In the genomic region with DNA sequence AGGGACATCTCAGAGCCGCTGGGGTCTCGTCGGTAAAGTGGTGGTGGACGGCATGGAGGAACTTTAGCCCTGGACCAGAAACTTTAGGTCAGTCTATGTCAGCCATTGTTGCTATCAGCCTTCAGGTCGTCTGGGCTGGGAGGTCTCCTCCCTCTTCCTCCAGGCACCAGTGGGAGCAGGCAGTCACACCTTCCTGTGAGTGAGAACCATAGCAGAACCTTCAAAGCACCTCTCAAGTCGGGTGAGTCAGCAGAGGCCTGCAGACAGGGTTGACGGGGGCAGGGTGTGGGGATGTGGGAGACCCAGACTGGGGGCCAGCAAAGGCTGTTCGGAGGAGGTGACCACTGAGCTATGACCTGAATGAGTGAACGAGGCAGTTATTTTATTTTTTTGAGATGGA, we compare ENCODE assay signal across 11 cellular contexts. TPM values are rescaled to one million over a fixed set of nuclear protein-coding genes. Genes with fewer than 3 reads are reported as not detected.
DNase-seq lines count a peak whose midpoint lies in the region; ATAC-seq, FAIRE-seq and TF ChIP-seq lines count a peak whose summit lies in the region.
"Had no signal": no experiment of that assay in that cellular context is flagged by ENCODE, and none has a peak within 500 bp of the region (broad histone marks: within the 10 kb centered on the region; RNA-seq: fewer than 3 reads in every experiment).

No MANE protein-coding gene starts in this region.

- H3K4me3 ChIP-seq in cardiac muscle cell = no peak overlapping the region
- no peak overlapping the region for H3K4me3 ChIP-seq in right cardiac atrium (ENCODE audit: low read length)
- H3K4me3 ChIP-seq in HepG2 (replicated peaks in 1 of 3; ENCODE audit: insufficient read depth in 1 of 3, low read depth in 2 of 3, low read length in 3 of 3) = 0 out of 6 replicates have a peak overlapping the region, but pooled peaks of 1 of the 3 experiments have one; percentile 4
- no peak overlapping the region for H3K4me3 ChIP-seq in upper lobe of right lung

- intact Hi-C loops in right cardiac atrium (cut with DNase I) = no loop called here
- intact Hi-C loops in activated T-helper 2 cell treated with anti-CD3 and anti-CD28 coated beads, Interferon-gamma antibody, Interleukin-2, Interleukin-4, amounts not matched to agents 10 μg/mL and 5 μg/mL and 100 μg/mL, durations not matched to agents 14 hours and 24 hours and 36 hours (cut with micrococcal nuclease) = no loop called here
- intact Hi-C loops in HepG2 (cut with micrococcal nuclease; ENCODE audit: unreplicated experiment) = no loop called here
- intact Hi-C loops in upper lobe of right lung (cut with DNase I) = no loop called here

- no peak overlapping the region for H2AFZ ChIP-seq in HepG2 (ENCODE audit: low read length)

- no TSS peak for BruUV-seq in HepG2 (replicated peaks; lab: Mats Ljungman, UMichigan)

- H3K27ac Mint-ChIP-seq in activated T-helper 2 cell treated with anti-CD3 and anti-CD28 coated beads, Interferon-gamma antibody, Interleukin-2, Interleukin-4, amounts not matched to agents 10 μg/mL and 5 μg/mL and 100 μg/mL, durations not matched to agents 14 hours and 24 hours and 36 hours = peak overlapping the region; percentile 51
- H3K27ac Mint-ChIP-seq: mesothelial cell of epicardium had no signal

- 71% methylated on average over 9 of the region's 9 CpGs for WGBS in right cardiac atrium
- 20% methylated on average over 5 of the region's 9 CpGs for WGBS in HepG2 (ENCODE audit: low lambda C conversion rate)

- DNase-seq in cardiac muscle cell (ENCODE audit: low read depth in 1 of 2, low spot score in 1 of 2) = no peak
- DNase-seq in right cardiac atrium = no peak
- DNase-seq in activated T-helper 2 cell treated with anti-CD3 and anti-CD28 coated beads, Interferon-gamma antibody, Interleukin-2, Interleukin-4, amounts not matched to agents 10 μg/mL and 5 μg/mL and 100 μg/mL, durations not matched to agents 14 hours and 24 hours and 36 hours (ENCODE audit: low spot score) = peak; percentile 25
- no peak for DNase-seq in HepG2 (ENCODE audit: low spot score)
- DNase-seq in upper lobe of right lung = no peak
- no peak for DNase-seq in mucosa of gallbladder (ENCODE audit: low spot score)
- DNase-seq in iPS-NIHi7 (ENCODE audit: extremely low spot score) = no peak
- DNase-seq: AML-193 had no signal

- CTCF ChIA-PET in HepG2 (lab: Yijun Ruan, JAX; ENCODE audit: low intra/inter-chr PET ratio, low total read pairs) = no interaction called here

- H3K4me3 Mint-ChIP-seq in activated T-helper 2 cell treated with anti-CD3 and anti-CD28 coated beads, Interferon-gamma antibody, Interleukin-2, Interleukin-4, amounts not matched to agents 10 μg/mL and 5 μg/mL and 100 μg/mL, durations not matched to agents 14 hours and 24 hours and 36 hours (ENCODE audit: low read depth) = no peak overlapping the region
- H3K4me3 Mint-ChIP-seq: mesothelial cell of epicardium had no signal

- no peaks in the 10 kb centered on the region for H3K36me3 ChIP-seq in cardiac muscle cell
- H3K36me3 ChIP-seq in HepG2 (replicated peaks in 1 of 2; ENCODE audit: control insufficient read depth in 1 of 2, insufficient read depth in 2 of 2, low read length in 2 of 2) = no peaks in the 10 kb centered on the region
- no peaks in the 10 kb centered on the region for H3K36me3 ChIP-seq in upper lobe of right lung

- H3K9me3 Mint-ChIP-seq in activated T-helper 2 cell treated with anti-CD3 and anti-CD28 coated beads, Interferon-gamma antibody, Interleukin-2, Interleukin-4, amounts not matched to agents 10 μg/mL and 5 μg/mL and 100 μg/mL, durations not matched to agents 14 hours and 24 hours and 36 hours = no peaks in the 10 kb centered on the region
- H3K9me3 Mint-ChIP-seq: mesothelial cell of epicardium had no signal

- no peak for TF ChIP-seq RAD21 in HepG2 (CRISPR knock-in tag; IDR thresholded peaks at IDR 0.05)

- H3K79me2 ChIP-seq in HepG2 (ENCODE audit: insufficient read depth, low read length) = no peaks in the 10 kb centered on the region

- no peaks in the 10 kb centered on the region for H3K27me3 Mint-ChIP-seq in activated T-helper 2 cell treated with anti-CD3 and anti-CD28 coated beads, Interferon-gamma antibody, Interleukin-2, Interleukin-4, amounts not matched to agents 10 μg/mL and 5 μg/mL and 100 μg/mL, durations not matched to agents 14 hours and 24 hours and 36 hours (ENCODE audit: low read depth)

- H3K27ac ChIP-seq in cardiac muscle cell (peak overlapping the region; percentile 71), right cardiac atrium (ENCODE audit: low read length) (no peak overlapping the region), HepG2 (ENCODE audit: extremely low read length, insufficient read depth, low read length) (no peak overlapping the region), upper lobe of right lung (no peak overlapping the region)
- H3K27ac ChIP-seq: KMS-11 had no signal

- TF ChIP-seq CTCF in cardiac muscle cell (IDR thresholded peaks at IDR 0.05; ENCODE audit: low read depth, low read length) = no peak
- TF ChIP-seq CTCF in HepG2 (CRISPR knock-in tag; IDR thresholded peaks at IDR 0.05) = no peak
- TF ChIP-seq CTCF in upper lobe of right lung (IDR thresholded peaks at IDR 0.05) = no peak

- ATAC-seq in right cardiac atrium (no peak), HepG2 (peak; percentile 28), upper lobe of right lung (peak; percentile 79), GM18498 (IDR thresholded peaks at IDR 0.05; ENCODE audit: unreplicated experiment) (no peak)

- H3K4me2 ChIP-seq in HepG2 (ENCODE audit: low read depth, low read length) = peak overlapping the region; percentile 49
- H3K4me2 ChIP-seq: KMS-11 had no signal

- H3K36me3 Mint-ChIP-seq in activated T-helper 2 cell treated with anti-CD3 and anti-CD28 coated beads, Interferon-gamma antibody, Interleukin-2, Interleukin-4, amounts not matched to agents 10 μg/mL and 5 μg/mL and 100 μg/mL, durations not matched to agents 14 hours and 24 hours and 36 hours (ENCODE audit: low read depth) = no peaks in the 10 kb centered on the region
- H3K36me3 Mint-ChIP-seq: mesothelial cell of epicardium had no signal

- H3K9me3 ChIP-seq in cardiac muscle cell (ENCODE audit: low read depth) (no peaks in the 10 kb centered on the region), right cardiac atrium (ENCODE audit: control insufficient read depth, low read length) (no peaks in the 10 kb centered on the region), HepG2 (ENCODE audit: low read length) (no peaks in the 10 kb centered on the region), upper lobe of right lung (no peaks in the 10 kb centered on the region)

- H3K27me3 ChIP-seq in cardiac muscle cell (no peaks in the 10 kb centered on the region), right cardiac atrium (ENCODE audit: control insufficient read depth, insufficient read depth) (no peaks in the 10 kb centered on the region), HepG2 (ENCODE audit: control insufficient read depth in 1 of 2, insufficient read depth in 2 of 2, low read length in 2 of 2) (no peaks in the 10 kb centered on the region), upper lobe of right lung (no peaks in the 10 kb centered on the region)

- no peak for FAIRE-seq in HepG2 (lab: Jason Lieb, UNC)

- TF ChIP-seq POLR2A in HepG2 (IDR thresholded peaks at IDR 0.05; ENCODE audit: insufficient read depth in 1 of 2, low read depth in 2 of 2, low read length in 2 of 2) = no peak

- H3K4me1 Mint-ChIP-seq in activated T-helper 2 cell treated with anti-CD3 and anti-CD28 coated beads, Interferon-gamma antibody, Interleukin-2, Interleukin-4, amounts not matched to agents 10 μg/mL and 5 μg/mL and 100 μg/mL, durations not matched to agents 14 hours and 24 hours and 36 hours (ENCODE audit: low read depth) = peaks cover 16% of the 10 kb centered on the region

- no peaks in the 10 kb centered on the region for H4K20me1 ChIP-seq in HepG2 (ENCODE audit: insufficient read depth, low read length)

- no peaks in the 10 kb centered on the region for H3K4me1 ChIP-seq in cardiac muscle cell (ENCODE audit: low read depth)
- H3K4me1 ChIP-seq in right cardiac atrium (ENCODE audit: control insufficient read depth, insufficient read depth, low read length) = no peaks in the 10 kb centered on the region
- peaks cover 40% of the 10 kb centered on the region for H3K4me1 ChIP-seq in HepG2 (ENCODE audit: insufficient read depth, low read length)
- no peaks in the 10 kb centered on the region for H3K4me1 ChIP-seq in upper lobe of right lung

- POLR2A ChIA-PET in HepG2 (lab: Yijun Ruan, JAX) = no interaction called here

- TF ChIP-seq EP300 in HepG2 (IDR thresholded peaks at IDR 0.05; ENCODE audit: low read depth in 2 of 2, low read length in 2 of 2) (no peak), HepG2 (CRISPR knock-in tag; IDR thresholded peaks at IDR 0.05; ENCODE audit: borderline replicate concordance) (no peak)

- in situ Hi-C loops in HepG2 (cut with HindIII; ENCODE audit: extremely low pct_ligation_motif_present, low pct_unique_long_range_greater_than_20kb) = no loop called here

- H3K9ac ChIP-seq in HepG2 (ENCODE audit: insufficient read depth, low read depth, low read length) = no peak overlapping the region
- H3K9ac ChIP-seq: KMS-11 had no signal

RNA-seq across cellular contexts. Expression of a gene that starts 15.4 kb away (rescaled TPM):
- 23.0 and 28.5 TPM in 2 replicates for total RNA-seq in cardiac muscle cell
- 6.8 and 11.8 TPM in 2 replicates for polyA plus RNA-seq in cardiac muscle cell
- total RNA-seq in right cardiac atrium = 10 to 100 TPM; 18.0 to 44.5 (median 20.5) TPM
- polyA plus RNA-seq in right cardiac atrium = 13.4 TPM
- 82.8 and 87.0 TPM in 2 replicates for total RNA-seq in activated T-helper 2 cell treated with anti-CD3 and anti-CD28 coated beads, Interferon-gamma antibody, Interleukin-2, Interleukin-4, amounts not matched to agents 10 μg/mL and 5 μg/mL and 100 μg/mL, durations not matched to agents 14 hours and 24 hours and 36 hours
- 5.8 and 10.4 TPM in 2 replicates for total RNA-seq in HepG2 (2016; rRNA removed; fragmentation: Illumina TruSeq; extraction: Trizol)
- total RNA-seq in HepG2 (2016; cell fraction: cytosol; rRNA removed; fragmentation: Illumina TruSeq; extraction: Trizol; ENCODE audit: low read depth) = 3.3 and 3.8 TPM in 2 replicates
- 6.5 and 12.4 TPM in 2 replicates for total RNA-seq in HepG2 (2016; cell fraction: insoluble cytoplasmic fraction; rRNA removed; fragmentation: Illumina TruSeq; extraction: Trizol)
- 7.7 and 8.1 TPM in 2 replicates for total RNA-seq in HepG2 (2016; cell fraction: membrane; rRNA removed; fragmentation: Illumina TruSeq; extraction: Trizol)
- total RNA-seq in HepG2 (2016; cell fraction: nucleus; rRNA removed; fragmentation: Illumina TruSeq; extraction: Trizol) = 10.4 and 12.1 TPM in 2 replicates
- polyA plus RNA-seq in HepG2 (2011; rRNA removed) = 8.6 and 10.8 TPM in 2 replicates
- 4.1 and 8.0 TPM in 2 replicates for polyA plus RNA-seq in HepG2 (2011; cell fraction: cytosol; rRNA removed)
- 53.6 and 82.3 TPM in 2 replicates for polyA plus RNA-seq in HepG2 (2011; cell fraction: nucleus; rRNA removed)
- 10.8 and 11.3 TPM in 2 replicates for polyA plus RNA-seq in HepG2 (2012)
- polyA plus RNA-seq in HepG2 (2016; cell fraction: cytosol; fragmentation: Illumina TruSeq; extraction: Trizol; ENCODE audit: low read depth) = 1.0 and 1.1 TPM in 2 replicates
- 6.7 and 7.7 TPM in 2 replicates for polyA plus RNA-seq in HepG2 (2016; cell fraction: insoluble cytoplasmic fraction; fragmentation: Illumina TruSeq; extraction: Trizol; ENCODE audit: low read depth)
- polyA plus RNA-seq in HepG2 (2016; cell fraction: membrane; fragmentation: Illumina TruSeq; extraction: Trizol; ENCODE audit: low read depth) = 2.8 and 3.4 TPM in 2 replicates
- polyA plus RNA-seq in HepG2 (2016; cell fraction: nucleus; fragmentation: Illumina TruSeq; extraction: Trizol; ENCODE audit: insufficient read depth, low read depth) = 33.1 and 36.3 TPM in 2 replicates
- polyA minus RNA-seq in HepG2 (2011; rRNA and poly(A)+ RNA removed; ENCODE audit: low replicate concordance) = 21.5 and 30.2 TPM in 2 replicates
- polyA minus RNA-seq in HepG2 (2011; cell fraction: cytosol; rRNA and poly(A)+ RNA removed) = 9.8 and 12.0 TPM in 2 replicates
- polyA minus RNA-seq in HepG2 (2011; cell fraction: nucleus; rRNA and poly(A)+ RNA removed) = 13.0 and 13.4 TPM in 2 replicates
- total RNA-seq in upper lobe of right lung = 125 TPM
- total RNA-seq in mucosa of gallbladder = 64.1 TPM

RNA-seq across cellular contexts. Expression of a gene that starts 16.2 kb away (rescaled TPM):
- 140 and 180 TPM in 2 replicates for total RNA-seq in cardiac muscle cell
- polyA plus RNA-seq in cardiac muscle cell = 122 and 154 TPM in 2 replicates
- total RNA-seq in right cardiac atrium = 10 to 100 TPM; 56.9 to 62.0 (median 57.7) TPM
- 64.5 TPM for polyA plus RNA-seq in right cardiac atrium
- 65.7 and 71.1 TPM in 2 replicates for total RNA-seq in activated T-helper 2 cell treated with anti-CD3 and anti-CD28 coated beads, Interferon-gamma antibody, Interleukin-2, Interleukin-4, amounts not matched to agents 10 μg/mL and 5 μg/mL and 100 μg/mL, durations not matched to agents 14 hours and 24 hours and 36 hours
- 28.4 and 43.6 TPM in 2 replicates for total RNA-seq in HepG2 (2016; rRNA removed; fragmentation: Illumina TruSeq; extraction: Trizol)
- 18.3 and 20.2 TPM in 2 replicates for total RNA-seq in HepG2 (2016; cell fraction: cytosol; rRNA removed; fragmentation: Illumina TruSeq; extraction: Trizol; ENCODE audit: low read depth)
- total RNA-seq in HepG2 (2016; cell fraction: insoluble cytoplasmic fraction; rRNA removed; fragmentation: Illumina TruSeq; extraction: Trizol) = 23.3 and 42.4 TPM in 2 replicates
- total RNA-seq in HepG2 (2016; cell fraction: membrane; rRNA removed; fragmentation: Illumina TruSeq; extraction: Trizol) = 47.5 and 49.4 TPM in 2 replicates
- 33.1 and 35.0 TPM in 2 replicates for total RNA-seq in HepG2 (2016; cell fraction: nucleus; rRNA removed; fragmentation: Illumina TruSeq; extraction: Trizol)
- polyA plus RNA-seq in HepG2 (2011; rRNA removed) = 27.5 and 40.8 TPM in 2 replicates
- polyA plus RNA-seq in HepG2 (2011; cell fraction: cytosol; rRNA removed) = 31.3 and 45.7 TPM in 2 replicates
- 143 and 178 TPM in 2 replicates for polyA plus RNA-seq in HepG2 (2011; cell fraction: nucleus; rRNA removed)
- 38.3 and 41.3 TPM in 2 replicates for polyA plus RNA-seq in HepG2 (2012)
- polyA plus RNA-seq in HepG2 (2016; cell fraction: cytosol; fragmentation: Illumina TruSeq; extraction: Trizol; ENCODE audit: low read depth) = 12.4 and 14.0 TPM in 2 replicates
- polyA plus RNA-seq in HepG2 (2016; cell fraction: insoluble cytoplasmic fraction; fragmentation: Illumina TruSeq; extraction: Trizol; ENCODE audit: low read depth) = 24.8 and 28.5 TPM in 2 replicates
- polyA plus RNA-seq in HepG2 (2016; cell fraction: membrane; fragmentation: Illumina TruSeq; extraction: Trizol; ENCODE audit: low read depth) = 31.5 and 34.3 TPM in 2 replicates
- 76.9 and 78.9 TPM in 2 replicates for polyA plus RNA-seq in HepG2 (2016; cell fraction: nucleus; fragmentation: Illumina TruSeq; extraction: Trizol; ENCODE audit: insufficient read depth, low read depth)
- polyA minus RNA-seq in HepG2 (2011; rRNA and poly(A)+ RNA removed; ENCODE audit: low replicate concordance) = 2.2 and 54.9 TPM in 2 replicates
- 24.1 and 27.3 TPM in 2 replicates for polyA minus RNA-seq in HepG2 (2011; cell fraction: cytosol; rRNA and poly(A)+ RNA removed)
- polyA minus RNA-seq in HepG2 (2011; cell fraction: nucleus; rRNA and poly(A)+ RNA removed) = 21.8 and 30.2 TPM in 2 replicates
- 51.8 TPM for total RNA-seq in upper lobe of right lung
- total RNA-seq in mucosa of gallbladder = 72.2 TPM

RNA-seq across cellular contexts. Expression of a gene that starts 48.4 kb away (rescaled TPM):
- total RNA-seq in cardiac muscle cell (21.1 and 29.1 TPM in 2 replicates), right cardiac atrium (1 to 10 TPM in 3 of 4 donors, under 1 TPM in 1; 0.89 to 2.2 (median 1.5) TPM), HepG2 (2016; rRNA removed; fragmentation: Illumina TruSeq; extraction: Trizol) (0.27 and 1.2 TPM in 2 replicates), upper lobe of right lung (1.0 TPM), mucosa of gallbladder (1.1 TPM)
- polyA plus RNA-seq in cardiac muscle cell (22.1 and 30.6 TPM in 2 replicates), right cardiac atrium (0.97 TPM), HepG2 (2011; rRNA removed) (1.4 and 2.8 TPM in 2 replicates)
- total RNA-seq in activated T-helper 2 cell treated with anti-CD3 and anti-CD28 coated beads, Interferon-gamma antibody, Interleukin-2, Interleukin-4, amounts not matched to agents 10 μg/mL and 5 μg/mL and 100 μg/mL, durations not matched to agents 14 hours and 24 hours and 36 hours = 3.5 and 3.7 TPM in 2 replicates
- total RNA-seq in HepG2 (2016; cell fraction: cytosol; rRNA removed; fragmentation: Illumina TruSeq; extraction: Trizol; ENCODE audit: low read depth) = 1.1 and 1.3 TPM in 2 replicates
- total RNA-seq in HepG2 (2016; cell fraction: insoluble cytoplasmic fraction; rRNA removed; fragmentation: Illumina TruSeq; extraction: Trizol) = 0.82 and 1.8 TPM in 2 replicates
- 1.1 and 1.8 TPM in 2 replicates for total RNA-seq in HepG2 (2016; cell fraction: membrane; rRNA removed; fragmentation: Illumina TruSeq; extraction: Trizol)
- 0.88 and 1.8 TPM in 2 replicates for total RNA-seq in HepG2 (2016; cell fraction: nucleus; rRNA removed; fragmentation: Illumina TruSeq; extraction: Trizol)
- polyA plus RNA-seq in HepG2 (2011; cell fraction: cytosol; rRNA removed) = 1.0 and 2.2 TPM in 2 replicates
- polyA plus RNA-seq in HepG2 (2011; cell fraction: nucleus; rRNA removed) = 12.5 TPM in 2 replicates
- 1.1 and 1.9 TPM in 2 replicates for polyA plus RNA-seq in HepG2 (2012)
- 0.58 and 0.73 TPM in 2 replicates for polyA plus RNA-seq in HepG2 (2016; cell fraction: cytosol; fragmentation: Illumina TruSeq; extraction: Trizol; ENCODE audit: low read depth)
- polyA plus RNA-seq in HepG2 (2016; cell fraction: insoluble cytoplasmic fraction; fragmentation: Illumina TruSeq; extraction: Trizol; ENCODE audit: low read depth) = 0.82 and 1.5 TPM in 2 replicates
- polyA plus RNA-seq in HepG2 (2016; cell fraction: membrane; fragmentation: Illumina TruSeq; extraction: Trizol; ENCODE audit: low read depth) = 2.0 and 2.4 TPM in 2 replicates
- 6.5 and 7.2 TPM in 2 replicates for polyA plus RNA-seq in HepG2 (2016; cell fraction: nucleus; fragmentation: Illumina TruSeq; extraction: Trizol; ENCODE audit: insufficient read depth, low read depth)
- 0.21 and 2.3 TPM in 2 replicates for polyA minus RNA-seq in HepG2 (2011; rRNA and poly(A)+ RNA removed; ENCODE audit: low replicate concordance)
- 1.3 and 1.7 TPM in 2 replicates for polyA minus RNA-seq in HepG2 (2011; cell fraction: cytosol; rRNA and poly(A)+ RNA removed)
- 0.90 and 2.0 TPM in 2 replicates for polyA minus RNA-seq in HepG2 (2011; cell fraction: nucleus; rRNA and poly(A)+ RNA removed)

RNA-seq across cellular contexts. Expression of a gene that starts 52.1 kb away (rescaled TPM):
- 188 and 355 TPM in 2 replicates for total RNA-seq in cardiac muscle cell
- 505 and 638 TPM in 2 replicates for polyA plus RNA-seq in cardiac muscle cell
- total RNA-seq in right cardiac atrium = 100 to 1,000 TPM; 490 to 706 (median 622) TPM
- polyA plus RNA-seq in right cardiac atrium = 660 TPM
- 233 and 240 TPM in 2 replicates for total RNA-seq in activated T-helper 2 cell treated with anti-CD3 and anti-CD28 coated beads, Interferon-gamma antibody, Interleukin-2, Interleukin-4, amounts not matched to agents 10 μg/mL and 5 μg/mL and 100 μg/mL, durations not matched to agents 14 hours and 24 hours and 36 hours
- 78.7 and 88.0 TPM in 2 replicates for total RNA-seq in HepG2 (2016; rRNA removed; fragmentation: Illumina TruSeq; extraction: Trizol)
- total RNA-seq in HepG2 (2016; cell fraction: cytosol; rRNA removed; fragmentation: Illumina TruSeq; extraction: Trizol; ENCODE audit: low read depth) = 72.7 and 79.4 TPM in 2 replicates
- total RNA-seq in HepG2 (2016; cell fraction: insoluble cytoplasmic fraction; rRNA removed; fragmentation: Illumina TruSeq; extraction: Trizol) = 80.1 and 93.1 TPM in 2 replicates
- 72.8 and 84.2 TPM in 2 replicates for total RNA-seq in HepG2 (2016; cell fraction: membrane; rRNA removed; fragmentation: Illumina TruSeq; extraction: Trizol)
- total RNA-seq in HepG2 (2016; cell fraction: nucleus; rRNA removed; fragmentation: Illumina TruSeq; extraction: Trizol) = 40.6 and 53.8 TPM in 2 replicates
- polyA plus RNA-seq in HepG2 (2011; rRNA removed) = 39.4 and 49.3 TPM in 2 replicates
- polyA plus RNA-seq in HepG2 (2011; cell fraction: cytosol; rRNA removed) = 61.0 and 112 TPM in 2 replicates
- 105 and 111 TPM in 2 replicates for polyA plus RNA-seq in HepG2 (2011; cell fraction: nucleus; rRNA removed)
- 67.0 and 70.9 TPM in 2 replicates for polyA plus RNA-seq in HepG2 (2012)
- polyA plus RNA-seq in HepG2 (2016; cell fraction: cytosol; fragmentation: Illumina TruSeq; extraction: Trizol; ENCODE audit: low read depth) = 126 and 135 TPM in 2 replicates
- polyA plus RNA-seq in HepG2 (2016; cell fraction: insoluble cytoplasmic fraction; fragmentation: Illumina TruSeq; extraction: Trizol; ENCODE audit: low read depth) = 131 and 155 TPM in 2 replicates
- 112 and 121 TPM in 2 replicates for polyA plus RNA-seq in HepG2 (2016; cell fraction: membrane; fragmentation: Illumina TruSeq; extraction: Trizol; ENCODE audit: low read depth)
- 129 and 134 TPM in 2 replicates for polyA plus RNA-seq in HepG2 (2016; cell fraction: nucleus; fragmentation: Illumina TruSeq; extraction: Trizol; ENCODE audit: insufficient read depth, low read depth)
- polyA minus RNA-seq in HepG2 (2011; rRNA and poly(A)+ RNA removed; ENCODE audit: low replicate concordance) = 60.5 and 86.6 TPM in 2 replicates
- 53.6 and 68.0 TPM in 2 replicates for polyA minus RNA-seq in HepG2 (2011; cell fraction: cytosol; rRNA and poly(A)+ RNA removed)
- 14.7 and 18.9 TPM in 2 replicates for polyA minus RNA-seq in HepG2 (2011; cell fraction: nucleus; rRNA and poly(A)+ RNA removed)
- total RNA-seq in upper lobe of right lung = 126 TPM
- total RNA-seq in mucosa of gallbladder = 213 TPM

RNA-seq across cellular contexts. Expression of a gene that starts 59.0 kb away (rescaled TPM):
- total RNA-seq in cardiac muscle cell (45.6 and 89.2 TPM in 2 replicates), right cardiac atrium (100 to 1,000 TPM in 1 of 4 donors, 10 to 100 TPM in 3; 50.2 to 123 (median 62.4) TPM), HepG2 (2016; rRNA removed; fragmentation: Illumina TruSeq; extraction: Trizol) (8.4 and 10.7 TPM in 2 replicates), upper lobe of right lung (135 TPM), mucosa of gallbladder (127 TPM)
- polyA plus RNA-seq in cardiac muscle cell (58.1 and 76.0 TPM in 2 replicates), right cardiac atrium (45.6 TPM), HepG2 (2011; rRNA removed) (18.0 and 19.6 TPM in 2 replicates)
- 84.7 and 85.4 TPM in 2 replicates for total RNA-seq in activated T-helper 2 cell treated with anti-CD3 and anti-CD28 coated beads, Interferon-gamma antibody, Interleukin-2, Interleukin-4, amounts not matched to agents 10 μg/mL and 5 μg/mL and 100 μg/mL, durations not matched to agents 14 hours and 24 hours and 36 hours
- total RNA-seq in HepG2 (2016; cell fraction: cytosol; rRNA removed; fragmentation: Illumina TruSeq; extraction: Trizol; ENCODE audit: low read depth) = 6.5 and 7.9 TPM in 2 replicates
- total RNA-seq in HepG2 (2016; cell fraction: insoluble cytoplasmic fraction; rRNA removed; fragmentation: Illumina TruSeq; extraction: Trizol) = 8.9 and 11.0 TPM in 2 replicates
- 14.1 and 14.8 TPM in 2 replicates for total RNA-seq in HepG2 (2016; cell fraction: membrane; rRNA removed; fragmentation: Illumina TruSeq; extraction: Trizol)
- total RNA-seq in HepG2 (2016; cell fraction: nucleus; rRNA removed; fragmentation: Illumina TruSeq; extraction: Trizol) = 17.3 and 19.0 TPM in 2 replicates
- polyA plus RNA-seq in HepG2 (2011; cell fraction: cytosol; rRNA removed) = 14.8 and 17.8 TPM in 2 replicates
- polyA plus RNA-seq in HepG2 (2011; cell fraction: nucleus; rRNA removed) = 116 and 135 TPM in 2 replicates
- 27.5 and 28.1 TPM in 2 replicates for polyA plus RNA-seq in HepG2 (2012)
- 2.7 and 3.3 TPM in 2 replicates for polyA plus RNA-seq in HepG2 (2016; cell fraction: cytosol; fragmentation: Illumina TruSeq; extraction: Trizol; ENCODE audit: low read depth)
- 30.9 and 43.0 TPM in 2 replicates for polyA plus RNA-seq in HepG2 (2016; cell fraction: insoluble cytoplasmic fraction; fragmentation: Illumina TruSeq; extraction: Trizol; ENCODE audit: low read depth)
- 10.2 and 10.3 TPM in 2 replicates for polyA plus RNA-seq in HepG2 (2016; cell fraction: membrane; fragmentation: Illumina TruSeq; extraction: Trizol; ENCODE audit: low read depth)
- 76.5 and 77.9 TPM in 2 replicates for polyA plus RNA-seq in HepG2 (2016; cell fraction: nucleus; fragmentation: Illumina TruSeq; extraction: Trizol; ENCODE audit: insufficient read depth, low read depth)
- 14.0 and 39.5 TPM in 2 replicates for polyA minus RNA-seq in HepG2 (2011; rRNA and poly(A)+ RNA removed; ENCODE audit: low replicate concordance)
- polyA minus RNA-seq in HepG2 (2011; cell fraction: cytosol; rRNA and poly(A)+ RNA removed) = 42.7 and 47.0 TPM in 2 replicates
- 36.8 and 48.0 TPM in 2 replicates for polyA minus RNA-seq in HepG2 (2011; cell fraction: nucleus; rRNA and poly(A)+ RNA removed)

Comparison
In these comparisons a context has a peak if more than half of its experiments do, and no peak if none do; other contexts are left out.
1. ATAC-seq: peak in HepG2 (single experiment) and upper lobe of right lung (single experiment); none in right cardiac atrium (0 of 2) and GM18498 (single experiment).